16 cellular contexts compared by ENCODE assay signal in genomic region chr5:129101794-129102193, GRCh38. TPM values are rescaled to one million over a fixed set of nuclear protein-coding genes. Genes with fewer than 3 reads are reported as not detected.
DNase-seq lines count a peak whose midpoint lies in the region; ATAC-seq, FAIRE-seq and TF ChIP-seq lines count a peak whose summit lies in the region.
"Had no signal": no experiment of that assay in that cellular context is flagged by ENCODE, and none has a peak within 500 bp of the region (broad histone marks: within the 10 kb centered on the region; RNA-seq: fewer than 3 reads in every experiment).

No MANE protein-coding gene starts in this region.

- SMC1A ChIA-PET in GM12878 (lab: Charles Lee; ENCODE audit: uncharacterized antibody, unreplicated experiment) = interaction anchor here (1.2 to 8.2 kb wide), 3 partner anchors 9 to 23 kb away, joined by 3 to 52 read pairs (median 9); no protein-coding TSS in a partner anchor

- peaks cover 16% of the 10 kb centered on the region for H3K79me2 ChIP-seq in GM12878 (ENCODE audit: control insufficient read depth, insufficient read depth, low read length)

- H3K4me3 Mint-ChIP-seq in progenitor cell of endocrine pancreas (ENCODE audit: low read depth) = no peak overlapping the region
- H3K4me3 Mint-ChIP-seq in endodermal cell = no peak overlapping the region
- H3K4me3 Mint-ChIP-seq: CD4-positive, CD25-positive, alpha-beta regulatory T cell had no signal

- ATAC-seq in GM12878 (peak; percentile 33), HG03097 (IDR thresholded peaks at IDR 0.05; ENCODE audit: low FRiP score, unreplicated experiment) (no peak)

- H3K27me3 Mint-ChIP-seq in progenitor cell of endocrine pancreas (no peaks in the 10 kb centered on the region), endodermal cell (ENCODE audit: insufficient read depth) (no peaks in the 10 kb centered on the region)
- H3K27me3 Mint-ChIP-seq: CD4-positive, CD25-positive, alpha-beta regulatory T cell had no signal

- no peak for TF ChIP-seq POLR2A in GM12878 (IDR thresholded peaks at IDR 0.05; ENCODE audit: low read depth, low read length)
- no peak for TF ChIP-seq POLR2A in esophagus muscularis mucosa (IDR thresholded peaks at IDR 0.05; ENCODE audit: low read depth)

- H3K9me3 Mint-ChIP-seq in progenitor cell of endocrine pancreas (ENCODE audit: low read depth) = no peaks in the 10 kb centered on the region
- H3K9me3 Mint-ChIP-seq in endodermal cell = no peaks in the 10 kb centered on the region
- H3K9me3 Mint-ChIP-seq: CD4-positive, CD25-positive, alpha-beta regulatory T cell had no signal

- peak; percentile 48 for FAIRE-seq in D721Med (lab: Jason Lieb, UNC)
- FAIRE-seq in GM12878 (lab: Jason Lieb, UNC) = no peak
- FAIRE-seq: GM12891 had no signal

- TF ChIP-seq RAD21 in GM12878 (IDR thresholded peaks at IDR 0.05; ENCODE audit: insufficient read depth, low read depth, low read length) = no peak

- no peak overlapping the region for H3K9ac ChIP-seq in GM12878 (ENCODE audit: control insufficient read depth, insufficient read depth, low read length)
- no peak overlapping the region for H3K9ac ChIP-seq in endodermal cell (ENCODE audit: extremely low read depth, low read length, poor library complexity, severe bottlenecking)
- H3K9ac ChIP-seq: BLaER1 treated with 17β-estradiol and CSF1 and Interleukin-3, amounts not matched to agents 10 nM and 100 nM had no signal

- POLR2A ChIA-PET in GM12878 (lab: Charles Lee) = no interaction called here

- in situ Hi-C loops in GM12878 (cut with MboI) = loop anchor here (25.0 kb wide), 1 partner anchor 1539 kb away; no protein-coding TSS in a partner anchor

- CTCF ChIA-PET in GM12878 (lab: Yijun Ruan, JAX) = interaction anchor here (1.0 to 7.9 kb wide), 2 partner anchors 24 to 25 kb away, joined by 5 to 105 read pairs; no protein-coding TSS in a partner anchor

- DNase-seq in D721Med (ENCODE audit: insufficient read length, low spot score) (no peak), GM12878 (ENCODE audit: low read depth, low spot score) (no peak), esophagus muscularis mucosa (ENCODE audit: extremely low spot score) (no peak), progenitor cell of endocrine pancreas (ENCODE audit: low spot score, unreplicated experiment) (no peak), medulla oblongata (ENCODE audit: extremely low spot score) (no peak), T-helper 9 cell (no peak), endodermal cell (no peak)
- DNase-seq: ACHN; CD4-positive, CD25-positive, alpha-beta regulatory T cell; DMS79; GOT3; HCEC 1CT had no signal

- H3K4me1 Mint-ChIP-seq in progenitor cell of endocrine pancreas (ENCODE audit: low read depth) = peaks cover 15% of the 10 kb centered on the region
- H3K4me1 Mint-ChIP-seq in endodermal cell = peaks cover 30% of the 10 kb centered on the region

- H3K4me1 ChIP-seq in GM12878 (ENCODE audit: control insufficient read depth, insufficient read depth, low read length) (no peaks in the 10 kb centered on the region), esophagus muscularis mucosa (peaks cover 57 to 73% (median 65%) of the 10 kb centered on the region in 4 donors), endodermal cell (ENCODE audit: control insufficient read depth, insufficient read depth, low read length) (no peaks in the 10 kb centered on the region)

- 97% methylated on average over 2 of the region's 2 CpGs for WGBS in GM12878 (ENCODE audit: insufficient coverage, insufficient replicate concordance, low lambda C conversion rate, missing lambda C conversion rate)
- WGBS in esophagus muscularis mucosa = 77% methylated on average over 2 of the region's 2 CpGs
- 80 to 92% methylated on average over 1 to 2 of the region's 2 CpGs for WGBS in endodermal cell (ENCODE audit: insufficient coverage in 1 of 2, insufficient read length in 1 of 2), 2 experiments

- H3K36me3 ChIP-seq in GM12878 (ENCODE audit: control insufficient read depth in 2 of 2, insufficient read depth in 2 of 2, low read length in 1 of 2) = no peaks in the 10 kb centered on the region; a peak in 2 of 4 replicates
- H3K36me3 ChIP-seq in esophagus muscularis mucosa = peaks cover 0 to 15% (median 2%) of the 10 kb centered on the region in 4 donors
- peaks cover 16% of the 10 kb centered on the region for H3K36me3 ChIP-seq in endodermal cell (ENCODE audit: control insufficient read depth, insufficient read depth, low read length)

- no peak overlapping the region for H3K4me2 ChIP-seq in GM12878 (ENCODE audit: control insufficient read depth, insufficient read depth)
- H3K4me2 ChIP-seq: BLaER1 treated with 17β-estradiol and CSF1 and Interleukin-3, amounts not matched to agents 10 nM and 100 nM had no signal

- peaks cover 5% of the 10 kb centered on the region for H3K36me3 Mint-ChIP-seq in progenitor cell of endocrine pancreas (ENCODE audit: insufficient read depth)
- peaks cover 10% of the 10 kb centered on the region for H3K36me3 Mint-ChIP-seq in endodermal cell (ENCODE audit: low read depth)

- TF ChIP-seq EP300 in GM12878 (IDR thresholded peaks at IDR 0.05; ENCODE audit: borderline replicate concordance in 1 of 2, control insufficient read depth in 1 of 2, low read depth in 2 of 2, low read length in 2 of 2) (no peak), esophagus muscularis mucosa (IDR thresholded peaks at IDR 0.05) (no peak)

- H2AFZ ChIP-seq in GM12878 (ENCODE audit: control insufficient read depth, low read depth, low read length) = no peak overlapping the region

- TF ChIP-seq CTCF in D721Med (IDR thresholded peaks at IDR 0.05; ENCODE audit: insufficient read depth, missing control alignments) = no peak
- TF ChIP-seq CTCF in GM12878 (IDR thresholded peaks at IDR 0.05 in 2 of 3, conservative IDR thresholded peaks at IDR 0.05 in 1 of 3; ENCODE audit: control insufficient read depth in 2 of 3, extremely low read depth in 1 of 3, insufficient read depth in 1 of 3, low read depth in 3 of 3, low read length in 3 of 3) = no peak
- no peak for TF ChIP-seq CTCF in esophagus muscularis mucosa (IDR thresholded peaks at IDR 0.05)
- no peak for TF ChIP-seq CTCF in progenitor cell of endocrine pancreas (IDR thresholded peaks at IDR 0.05; ENCODE audit: unreplicated experiment)
- no peak for TF ChIP-seq CTCF in endodermal cell (conservative IDR thresholded peaks at IDR 0.05)

- intact Hi-C loops in GM12878 (cut with micrococcal nuclease; ENCODE audit: unreplicated experiment) (no loop called here), esophagus muscularis mucosa (cut with DNase I) (loop anchor here (10.0 kb wide), 1 partner anchor 197 kb away; no protein-coding TSS in a partner anchor)

- no TSS peak for BruUV-seq in GM12878 (replicated peaks; lab: Mats Ljungman, UMichigan)

- H3K27me3 ChIP-seq in GM12878 (replicated peaks in 1 of 2; ENCODE audit: control insufficient read depth in 2 of 2, insufficient read depth in 2 of 2, low read length in 1 of 2) (no peaks in the 10 kb centered on the region), esophagus muscularis mucosa (no peaks in the 10 kb centered on the region), endodermal cell (ENCODE audit: control insufficient read depth, insufficient read depth, low read length, poor library complexity, severe bottlenecking) (no peaks in the 10 kb centered on the region)
- H3K27me3 ChIP-seq: BLaER1 treated with 17β-estradiol and CSF1 and Interleukin-3, amounts not matched to agents 10 nM and 100 nM had no signal

- no peak overlapping the region for H3K4me3 ChIP-seq in GM12878
- H3K4me3 ChIP-seq in esophagus muscularis mucosa = no peak overlapping the region
- no peak overlapping the region for H3K4me3 ChIP-seq in endodermal cell (ENCODE audit: low read length)
- H3K4me3 ChIP-seq: BLaER1 treated with 17β-estradiol and CSF1 and Interleukin-3, amounts not matched to agents 10 nM and 100 nM had no signal

- H3K27ac ChIP-seq in GM12878 (ENCODE audit: control insufficient read depth, insufficient read depth) = no peak overlapping the region
- H3K27ac ChIP-seq in esophagus muscularis mucosa (replicated peaks in 1 of 4) = peak overlapping the region; percentile 2 to 49 (median 22)
- H3K27ac ChIP-seq in endodermal cell (ENCODE audit: low read depth, low read length) = no peak overlapping the region
- H3K27ac ChIP-seq: BLaER1 treated with 17β-estradiol and CSF1 and Interleukin-3, amounts not matched to agents 10 nM and 100 nM; HL-60 had no signal

- no peaks in the 10 kb centered on the region for H4K20me1 ChIP-seq in GM12878 (ENCODE audit: control insufficient read depth, insufficient read depth)

- H3K27ac Mint-ChIP-seq in progenitor cell of endocrine pancreas (peak overlapping the region; percentile 66), endodermal cell (no peak overlapping the region)
- H3K27ac Mint-ChIP-seq: CD4-positive, CD25-positive, alpha-beta regulatory T cell had no signal

- H3K9me3 ChIP-seq in GM12878 (replicated peaks; ENCODE audit: control insufficient read depth, insufficient read depth, low read length) (no peaks in the 10 kb centered on the region), esophagus muscularis mucosa (no peaks in the 10 kb centered on the region), endodermal cell (ENCODE audit: control insufficient read depth, low read length) (no peaks in the 10 kb centered on the region)
- H3K9me3 ChIP-seq: BLaER1 treated with 17β-estradiol and CSF1 and Interleukin-3, amounts not matched to agents 10 nM and 100 nM had no signal

- RAD21 ChIA-PET in GM12878 (lab: Charles Lee; ENCODE audit: unreplicated experiment) = interaction anchor here (1.4 kb wide), 1 partner anchor 24 kb away, joined by 4 read pairs; no protein-coding TSS in a partner anchor

RNA-seq across cellular contexts. Expression of gene ISOC1, which starts 7.2 kb away (rescaled TPM):
- 7.3 and 8.1 TPM in 2 replicates for total RNA-seq in GM12878 (2013; cell fraction: nucleolus; rRNA removed)
- total RNA-seq in GM12878 (2014; rRNA removed) (29.1 and 37.7 TPM in 2 replicates), GM12878 (2014; rRNA removed; fragmentation: Illumina TruSeq; extraction: Trizol) (24.5 and 26.1 TPM in 2 replicates), GM12878 (2021) (25.3 and 29.7 TPM in 2 replicates), esophagus muscularis mucosa (100 to 1,000 TPM in 1 of 4 donors, 10 to 100 TPM in 3; 53.5 to 136 (median 89.5) TPM), progenitor cell of endocrine pancreas (29.4 and 31.5 TPM in 2 replicates), endodermal cell (10 to 100 TPM; 48.5 to 56.7 TPM)
- polyA plus RNA-seq in GM12878 (2011; ENCODE audit: low read depth) = 8.7 TPM
- polyA plus RNA-seq in GM12878 (2011; rRNA removed) (61.8 and 85.8 TPM in 2 replicates), GM12878 (2014; fragmentation: Illumina TruSeq; extraction: Trizol) (30.7 and 34.9 TPM in 2 replicates), GM12878 (2014; fragmentation: Nextera tagmentation; extraction: Ambion mirVana) (10 to 100 TPM; 12.6 to 16.5 TPM), GM12878 (2014; rRNA removed) (26.1 and 34.2 TPM in 2 replicates), GM12878 (2016; fragmentation: Nextera tagmentation; extraction: Ambion mirVana) (10 to 100 TPM; 53.1 to 56.3 TPM)
- polyA plus RNA-seq in GM12878 (2011; cell fraction: cytosol; rRNA removed) = 31.4 and 37.2 TPM in 2 replicates
- polyA plus RNA-seq in GM12878 (2011; cell fraction: nucleus; rRNA removed) = 21.2 and 24.6 TPM in 2 replicates
- 13.4 and 15.2 TPM in 2 replicates for polyA plus RNA-seq in GM12878 (2012)
- 39.0 and 39.8 TPM in 2 replicates for polyA minus RNA-seq in GM12878 (2011; rRNA and poly(A)+ RNA removed)
- 12.3 and 18.6 TPM in 2 replicates for polyA minus RNA-seq in GM12878 (2011; cell fraction: cytosol; rRNA and poly(A)+ RNA removed)
- 14.3 and 19.9 TPM in 2 replicates for polyA minus RNA-seq in GM12878 (2011; cell fraction: nucleus; rRNA and poly(A)+ RNA removed)
- 22.7 TPM for polyA plus RNA-seq in endodermal cell (2013, experiment 1 of 2)
- 21.2 TPM for polyA plus RNA-seq in endodermal cell (2013, experiment 2 of 2)

Comparison
In these comparisons a context has a peak if more than half of its experiments do, and no peak if none do; other contexts are left out.
1. H3K27ac ChIP-seq: peak in esophagus muscularis mucosa (4 of 4); none in GM12878 (single experiment) and endodermal cell (single experiment).